In the genomic region with DNA sequence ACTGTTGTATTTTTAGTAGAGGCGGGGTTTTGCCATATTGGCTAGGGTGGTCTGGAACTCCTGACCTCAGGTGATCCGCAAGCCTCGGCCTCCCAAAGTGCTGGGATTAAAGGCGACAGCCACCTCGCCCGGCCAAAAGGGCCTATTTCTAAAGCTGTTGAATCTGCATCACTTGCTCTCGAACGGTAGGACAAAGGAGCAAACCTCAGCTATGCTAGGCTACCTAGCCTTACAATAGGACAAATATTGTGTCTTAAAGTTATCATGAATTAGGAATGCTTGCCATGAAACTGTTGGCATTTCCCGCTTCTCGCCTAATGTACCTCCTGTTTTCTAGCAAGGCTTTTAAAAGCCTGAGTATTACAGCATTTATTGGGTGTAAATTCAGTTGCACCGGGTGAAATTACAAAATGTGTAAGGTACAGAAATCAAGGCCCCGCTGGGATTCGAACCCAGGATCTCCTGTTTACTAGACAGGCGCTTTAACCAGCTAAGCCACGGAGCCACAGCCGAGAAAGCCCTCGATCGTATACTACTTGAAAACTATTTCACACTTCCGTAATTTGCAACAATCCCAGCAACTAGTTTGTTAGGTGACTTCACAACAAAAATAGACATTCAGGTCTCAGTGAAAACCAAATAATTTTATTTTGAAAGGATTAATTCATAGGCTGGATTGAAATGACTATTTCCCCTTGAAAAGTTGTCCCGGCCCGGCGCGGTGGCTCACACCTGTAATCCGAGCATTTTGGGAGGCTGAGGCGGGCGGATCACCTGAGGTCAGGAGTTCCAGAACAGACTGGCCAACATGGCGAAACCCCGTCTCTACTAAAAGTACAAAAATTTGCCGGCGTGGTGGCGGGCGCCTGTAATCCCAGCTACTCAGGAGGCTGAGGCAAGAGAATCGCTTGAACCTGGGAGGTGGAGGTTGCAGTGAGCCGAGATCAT, we compare ENCODE assay signal across 8 cellular contexts.
DNase-seq lines count a peak whose midpoint lies in the region; ATAC-seq, FAIRE-seq and TF ChIP-seq lines count a peak whose summit lies in the region.

No MANE protein-coding gene starts in this region.

- H3K9me3 Mint-ChIP-seq in T-helper 1 cell treated with Interleukin-12 subunit alpha and Interleukin-12 subunit beta and Interleukin-4 antibody, amounts not matched to agents 30 μg/mL and 1 μg/mL, for 36 hours = peaks cover 4% of the 10 kb centered on the region
- H3K9me3 Mint-ChIP-seq in neural progenitor cell = peaks cover 15% of the 10 kb centered on the region

- H3K4me1 ChIP-seq in neural progenitor cell (peaks cover 7% of the 10 kb centered on the region), kidney (ENCODE audit: control insufficient read depth in 1 of 2, insufficient read depth in 1 of 2, low read depth in 1 of 2, low read length in 2 of 2) (peaks cover 0 to 5% of the 10 kb centered on the region in 2 donors), aorta (ENCODE audit: control insufficient read depth in 1 of 2, insufficient read depth in 2 of 2, low read length in 2 of 2) (no peaks in the 10 kb centered on the region)

- TF ChIP-seq CTCF in GM10248 (IDR thresholded peaks at IDR 0.05; ENCODE audit: control extremely low read depth, extremely low read depth, low read depth, missing control alignments) = no peak
- no peak for TF ChIP-seq CTCF in brain microvascular endothelial cell (IDR thresholded peaks at IDR 0.05; ENCODE audit: low read depth, low read length, missing control alignments)
- TF ChIP-seq CTCF in neural progenitor cell (IDR thresholded peaks at IDR 0.05) = no peak
- TF ChIP-seq CTCF in kidney (IDR thresholded peaks at IDR 0.05; ENCODE audit: borderline replicate concordance, extremely low read depth, insufficient read depth) = no peak

- peaks cover 56% of the 10 kb centered on the region for H3F3A ChIP-seq in neural progenitor cell (ENCODE audit: low read depth)

- ATAC-seq in GM18502 (IDR thresholded peaks at IDR 0.05; ENCODE audit: poor library complexity, unreplicated experiment) (no peak), aorta (ENCODE audit: low FRiP score) (no peak)

- no peaks in the 10 kb centered on the region for H3K9me3 ChIP-seq in neural progenitor cell (ENCODE audit: low read depth)
- H3K9me3 ChIP-seq in kidney (ENCODE audit: control insufficient read depth in 1 of 2, low read length in 2 of 2) = peaks cover 0 to 7% of the 10 kb centered on the region in 2 donors
- H3K9me3 ChIP-seq in aorta (ENCODE audit: control insufficient read depth, low read length) = no peaks in the 10 kb centered on the region

- DNase-seq in GM10248 (ENCODE audit: extremely low spot score) (peak; percentile 61), MV-4-11 (lab: John Stamatoyannopoulos, UW) (peak; percentile 79), brain microvascular endothelial cell (peak; percentile 94), neural progenitor cell (ENCODE audit: low spot score) (peak; percentile 84), kidney (no peak), aorta (no peak)

- peaks cover 7% of the 10 kb centered on the region for H3K36me3 Mint-ChIP-seq in T-helper 1 cell treated with Interleukin-12 subunit alpha and Interleukin-12 subunit beta and Interleukin-4 antibody, amounts not matched to agents 30 μg/mL and 1 μg/mL, for 36 hours (ENCODE audit: low read depth)
- no peaks in the 10 kb centered on the region for H3K36me3 Mint-ChIP-seq in neural progenitor cell

- peaks cover 8% of the 10 kb centered on the region for H4K20me1 ChIP-seq in neural progenitor cell (ENCODE audit: low read depth)

- no peaks in the 10 kb centered on the region for H3K79me2 ChIP-seq in neural progenitor cell (ENCODE audit: low read depth)

- in situ Hi-C loops in brain microvascular endothelial cell (cut with HindIII; ENCODE audit: low pct_ligation_motif_present, low sequenced_read_pairs) = no loop called here

- H3K4me3 ChIP-seq in brain microvascular endothelial cell (ENCODE audit: low read depth, low read length) (no peak overlapping the region), neural progenitor cell (peak overlapping the region; percentile 34), kidney (ENCODE audit: low read length in 2 of 2) (no peak overlapping the region), aorta (ENCODE audit: low read length in 2 of 2) (no peak overlapping the region)

- 36 to 41% methylated on average over 34 of the region's 34 CpGs for WGBS in aorta, 2 donors

- peak overlapping the region; percentile 33 for H3K4me2 ChIP-seq in neural progenitor cell

- H3K27ac ChIP-seq in brain microvascular endothelial cell = no peak overlapping the region
- H3K27ac ChIP-seq in neural progenitor cell = no peak overlapping the region
- no peak overlapping the region for H3K27ac ChIP-seq in kidney (ENCODE audit: low read depth in 2 of 2, low read length in 2 of 2)
- no peak overlapping the region for H3K27ac ChIP-seq in aorta (ENCODE audit: low read depth in 1 of 2, low read length in 2 of 2)

- no peak overlapping the region for H3K4me3 Mint-ChIP-seq in T-helper 1 cell treated with Interleukin-12 subunit alpha and Interleukin-12 subunit beta and Interleukin-4 antibody, amounts not matched to agents 30 μg/mL and 1 μg/mL, for 36 hours
- H3K4me3 Mint-ChIP-seq in neural progenitor cell = peak overlapping the region; percentile 74

- H3K36me3 ChIP-seq in brain microvascular endothelial cell (replicated peaks) (no peaks in the 10 kb centered on the region), neural progenitor cell (no peaks in the 10 kb centered on the region), kidney (ENCODE audit: control insufficient read depth in 1 of 2, insufficient read depth in 2 of 2, low read length in 2 of 2) (no peaks in the 10 kb centered on the region), aorta (ENCODE audit: control insufficient read depth in 1 of 2, insufficient read depth in 2 of 2, low read length in 1 of 2) (no peaks in the 10 kb centered on the region)

- peaks cover 37% of the 10 kb centered on the region for H3K4me1 Mint-ChIP-seq in T-helper 1 cell treated with Interleukin-12 subunit alpha and Interleukin-12 subunit beta and Interleukin-4 antibody, amounts not matched to agents 30 μg/mL and 1 μg/mL, for 36 hours (ENCODE audit: low read depth)
- peaks cover 31% of the 10 kb centered on the region for H3K4me1 Mint-ChIP-seq in neural progenitor cell

- no peak overlapping the region for H2AFZ ChIP-seq in neural progenitor cell (replicated peaks)

- POLR2A ChIA-PET in GM10248 (lab: Yijun Ruan, JAX) = no interaction called here

- H3K27ac Mint-ChIP-seq in T-helper 1 cell treated with Interleukin-12 subunit alpha and Interleukin-12 subunit beta and Interleukin-4 antibody, amounts not matched to agents 30 μg/mL and 1 μg/mL, for 36 hours = peak overlapping the region; percentile 52
- H3K27ac Mint-ChIP-seq in neural progenitor cell = peak overlapping the region; percentile 76

- CTCF ChIA-PET in GM10248 (lab: Yijun Ruan, JAX) = interaction anchor here (1.2 kb wide), 1 partner anchor 14 kb away, joined by 5 read pairs; no protein-coding TSS in a partner anchor

- H3K27me3 ChIP-seq in brain microvascular endothelial cell (replicated peaks) (no peaks in the 10 kb centered on the region), neural progenitor cell (peaks cover 52% of the 10 kb centered on the region), aorta (ENCODE audit: control insufficient read depth in 1 of 2, insufficient read depth in 2 of 2, low read length in 1 of 2) (no peaks in the 10 kb centered on the region)

- no peak overlapping the region for H3K9ac ChIP-seq in neural progenitor cell
- no peak overlapping the region for H3K9ac ChIP-seq in kidney (ENCODE audit: low read length in 2 of 2)

- intact Hi-C loops in kidney (cut with DNase I) (no loop called here), aorta (cut with DNase I) (no loop called here)

- H3K27me3 Mint-ChIP-seq in T-helper 1 cell treated with Interleukin-12 subunit alpha and Interleukin-12 subunit beta and Interleukin-4 antibody, amounts not matched to agents 30 μg/mL and 1 μg/mL, for 36 hours (ENCODE audit: low read depth) = peaks cover 50% of the 10 kb centered on the region
- H3K27me3 Mint-ChIP-seq in neural progenitor cell (ENCODE audit: insufficient read depth, low read depth) = peaks cover 56% of the 10 kb centered on the region

- no peak for FAIRE-seq in kidney (lab: Jason Lieb, UNC)

Comparison
In these comparisons a context has a peak if more than half of its experiments do, and no peak if none do; other contexts are left out.
1. DNase-seq: peak in GM10248 (single experiment), MV-4-11 (single experiment), brain microvascular endothelial cell (single experiment) and neural progenitor cell (single experiment); none in kidney (single experiment) and aorta (0 of 2).